Comparison of ENCODE assay signal across 21 cellular contexts in genomic region chr18:51438797-51439350, GRCh38.
"Had no signal": no experiment of that assay in that cellular context is flagged by ENCODE, and none has a peak within 500 bp of the region (broad histone marks: within the 10 kb centered on the region; RNA-seq: fewer than 3 reads in every experiment).

No MANE protein-coding gene starts in this region.

- H3K27ac Mint-ChIP-seq: T-cell; T-helper 1 cell treated with Interleukin-12 subunit alpha and Interleukin-12 subunit beta and Interleukin-4 antibody, amounts not matched to agents 30 μg/mL and 1 μg/mL, for 36 hours had no signal

- H3K27ac ChIP-seq: RWPE1 had no signal

- H3K9ac ChIP-seq: SK-N-SH had no signal

- H3K4me1 Mint-ChIP-seq: T-cell had no signal

- H3K4me3 Mint-ChIP-seq: T-cell; T-helper 1 cell treated with Interleukin-12 subunit alpha and Interleukin-12 subunit beta and Interleukin-4 antibody, amounts not matched to agents 30 μg/mL and 1 μg/mL, for 36 hours had no signal

- H3K36me3 Mint-ChIP-seq: T-cell had no signal

- DNase-seq: Kasumi-1, KG1, MV-4-11, NCI-H1048, NCI-H1105, NCI-H1417, NCI-H1436 treated with DMSO at 0.1 percent for 48 hours, NCI-H1694, NCI-H187 treated with DMSO at 0.1 percent for 48 hours, NCI-H2029 treated with DMSO at 0.1 percent for 48 hours, NCI-H2227 treated with DMSO at 0.1 percent for 48 hours, NCI-H524, NCI-H526 treated with DMSO at 0.1 percent for 48 hours, NCI-H748 treated with DMSO at 0.1 percent for 48 hours, SHP77, SK-N-SH, SW 1271, T-cell had no signal

- H3K9me3 ChIP-seq: SK-N-SH had no signal

- H3K4me2 ChIP-seq: SK-N-SH had no signal

- ATAC-seq: Panc1, T-cell had no signal

- H3K9me2 ChIP-seq: SK-N-SH had no signal

- H3K9me3 Mint-ChIP-seq: T-cell; T-helper 1 cell treated with Interleukin-12 subunit alpha and Interleukin-12 subunit beta and Interleukin-4 antibody, amounts not matched to agents 30 μg/mL and 1 μg/mL, for 36 hours had no signal
